ENCODE assay signal across 37 cellular contexts in genomic region chr5:156570615-156571014, GRCh38.
"Had no signal": no experiment of that assay in that cellular context is flagged by ENCODE, and none has a peak within 500 bp of the region (broad histone marks: within the 10 kb centered on the region; RNA-seq: fewer than 3 reads in every experiment).

No MANE protein-coding gene starts in this region.

- H3K9me3 ChIP-seq: adrenal gland, ascending aorta, body of pancreas, breast epithelium had no signal

- H3K27ac Mint-ChIP-seq: activated naive CD4-positive, alpha-beta T cell treated with anti-CD3 and anti-CD28 coated beads for 36 hours; activated naive CD4-positive, alpha-beta T cell treated with anti-CD3 and anti-CD28 coated beads, Interleukin-2, amount 10 ng/mL, durations not matched to agents 7 days and 5 days; activated naive CD4-positive, alpha-beta T cell treated with anti-CD3 and anti-CD28 coated beads, Interleukin-2, amount 50 U/mL, for 24 hours; activated naive CD8-positive, alpha-beta T cell; activated naive CD8-positive, alpha-beta T cell treated with anti-CD3 and anti-CD28 coated beads for 36 hours; activated naive CD8-positive, alpha-beta T cell treated with anti-CD3 and anti-CD28 coated beads, Interleukin-2, amount 10 ng/mL, durations not matched to agents 7 days and 5 days; activated naive CD8-positive, alpha-beta T cell treated with anti-CD3 and anti-CD28 coated beads, Interleukin-2, amount 50 U/mL, for 24 hours; activated T-cell treated with anti-CD3 and anti-CD28 coated beads, Interleukin-2, amount 50 U/mL, for 24 hours; activated T-cell treated with anti-CD3 and anti-CD28 coated beads, Interleukin-2, amount 50 U/mL, for 72 hours; activated T-helper 1 cell treated with anti-CD3 and anti-CD28 coated beads, Interleukin-12 subunit alpha, Interleukin-12 subunit beta, Interleukin-2, Interleukin-4 antibody, amounts not matched to agents 30 ng/mL and 10 ng/mL and 1 ng/mL, durations not matched to agents 14 hours and 24 hours and 36 hours; activated T-helper 17 cell treated with anti-CD3 and anti-CD28 coated beads, Interleukin-2, amount 50 U/mL, for 72 hours; activated T-helper 2 cell treated with anti-CD3 and anti-CD28 coated beads, Interferon-gamma antibody, Interleukin-2, Interleukin-4, amounts not matched to agents 10 μg/mL and 5 μg/mL and 100 μg/mL, durations not matched to agents 14 hours and 24 hours and 36 hours had no signal

- H3K36me3 Mint-ChIP-seq: activated naive CD4-positive, alpha-beta T cell treated with anti-CD3 and anti-CD28 coated beads, Interleukin-2, amount 10 ng/mL, durations not matched to agents 7 days and 5 days; activated naive CD4-positive, alpha-beta T cell treated with anti-CD3 and anti-CD28 coated beads, Interleukin-2, amount 50 U/mL, for 24 hours; activated naive CD4-positive, alpha-beta T cell treated with anti-CD3 and anti-CD28 coated beads, Interleukin-2, amount 50 U/mL, for 72 hours; activated naive CD8-positive, alpha-beta T cell; activated naive CD8-positive, alpha-beta T cell treated with anti-CD3 and anti-CD28 coated beads for 36 hours; activated naive CD8-positive, alpha-beta T cell treated with anti-CD3 and anti-CD28 coated beads, Interleukin-2, amount 10 ng/mL, durations not matched to agents 7 days and 5 days; brain had no signal

- H3K27me3 Mint-ChIP-seq: activated naive CD4-positive, alpha-beta T cell treated with anti-CD3 and anti-CD28 coated beads, Interleukin-2, amount 10 ng/mL, durations not matched to agents 7 days and 5 days; activated naive CD8-positive, alpha-beta T cell treated with anti-CD3 and anti-CD28 coated beads for 36 hours; activated naive CD8-positive, alpha-beta T cell treated with anti-CD3 and anti-CD28 coated beads, Interleukin-2, amount 10 ng/mL, durations not matched to agents 7 days and 5 days; brain had no signal

- H3K9me3 Mint-ChIP-seq: activated naive CD4-positive, alpha-beta T cell treated with anti-CD3 and anti-CD28 coated beads for 36 hours; activated naive CD4-positive, alpha-beta T cell treated with anti-CD3 and anti-CD28 coated beads, Interleukin-2, amount 10 ng/mL, durations not matched to agents 7 days and 5 days; activated naive CD4-positive, alpha-beta T cell treated with anti-CD3 and anti-CD28 coated beads, Interleukin-2, amount 50 U/mL, for 24 hours; activated naive CD4-positive, alpha-beta T cell treated with anti-CD3 and anti-CD28 coated beads, Interleukin-2, amount 50 U/mL, for 72 hours; activated naive CD8-positive, alpha-beta T cell treated with anti-CD3 and anti-CD28 coated beads for 36 hours; activated naive CD8-positive, alpha-beta T cell treated with anti-CD3 and anti-CD28 coated beads, Interleukin-2, amount 10 ng/mL, durations not matched to agents 7 days and 5 days; activated naive CD8-positive, alpha-beta T cell treated with anti-CD3 and anti-CD28 coated beads, Interleukin-2, amount 50 U/mL, for 24 hours; activated T-cell treated with anti-CD3 and anti-CD28 coated beads, Interleukin-2, amount 50 U/mL, for 24 hours; activated T-cell treated with anti-CD3 and anti-CD28 coated beads, Interleukin-2, amount 50 U/mL, for 4 hours; activated T-cell treated with anti-CD3 and anti-CD28 coated beads, Interleukin-2, amount 50 U/mL, for 72 hours; activated T-helper 1 cell treated with anti-CD3 and anti-CD28 coated beads, Interleukin-12 subunit alpha, Interleukin-12 subunit beta, Interleukin-2, Interleukin-4 antibody, amounts not matched to agents 30 ng/mL and 10 ng/mL and 1 ng/mL, durations not matched to agents 14 hours and 24 hours and 36 hours; activated T-helper 17 cell treated with anti-CD3 and anti-CD28 coated beads, Interleukin-2, amount 50 U/mL, for 72 hours; activated T-helper 2 cell treated with anti-CD3 and anti-CD28 coated beads, Interferon-gamma antibody, Interleukin-2, Interleukin-4, amounts not matched to agents 10 μg/mL and 5 μg/mL and 100 μg/mL, durations not matched to agents 14 hours and 24 hours and 36 hours; central memory CD8-positive, alpha-beta T cell had no signal

- H3K27me3 ChIP-seq: adrenal gland, ascending aorta, body of pancreas, brain microvascular endothelial cell, breast epithelium, cardiac muscle cell had no signal

- H3K36me3 ChIP-seq: adrenal gland, ascending aorta, brain microvascular endothelial cell, breast epithelium, cardiac muscle cell had no signal

- H3K4me3 Mint-ChIP-seq: activated naive CD4-positive, alpha-beta T cell treated with anti-CD3 and anti-CD28 coated beads for 36 hours; activated naive CD4-positive, alpha-beta T cell treated with anti-CD3 and anti-CD28 coated beads, Interleukin-2, amount 10 ng/mL, durations not matched to agents 7 days and 5 days; activated naive CD4-positive, alpha-beta T cell treated with anti-CD3 and anti-CD28 coated beads, Interleukin-2, amount 50 U/mL, for 24 hours; activated naive CD8-positive, alpha-beta T cell; activated naive CD8-positive, alpha-beta T cell treated with anti-CD3 and anti-CD28 coated beads for 36 hours; activated naive CD8-positive, alpha-beta T cell treated with anti-CD3 and anti-CD28 coated beads, Interleukin-2, amount 10 ng/mL, durations not matched to agents 7 days and 5 days; activated naive CD8-positive, alpha-beta T cell treated with anti-CD3 and anti-CD28 coated beads, Interleukin-2, amount 50 U/mL, for 24 hours; activated T-cell treated with anti-CD3 and anti-CD28 coated beads, Interleukin-2, amount 50 U/mL, for 24 hours; activated T-cell treated with anti-CD3 and anti-CD28 coated beads, Interleukin-2, amount 50 U/mL, for 4 hours; activated T-cell treated with anti-CD3 and anti-CD28 coated beads, Interleukin-2, amount 50 U/mL, for 72 hours; activated T-helper 1 cell treated with anti-CD3 and anti-CD28 coated beads, Interleukin-12 subunit alpha, Interleukin-12 subunit beta, Interleukin-2, Interleukin-4 antibody, amounts not matched to agents 30 ng/mL and 10 ng/mL and 1 ng/mL, durations not matched to agents 14 hours and 24 hours and 36 hours; activated T-helper 17 cell treated with anti-CD3 and anti-CD28 coated beads, Interleukin-2, amount 50 U/mL, for 72 hours; brain; central memory CD8-positive, alpha-beta T cell had no signal

- H3K4me3 ChIP-seq: adrenal gland, ascending aorta, body of pancreas, breast epithelium, cardiac muscle cell had no signal

- H3K4me1 Mint-ChIP-seq: activated naive CD4-positive, alpha-beta T cell treated with anti-CD3 and anti-CD28 coated beads, Interleukin-2, amount 10 ng/mL, durations not matched to agents 7 days and 5 days; activated naive CD4-positive, alpha-beta T cell treated with anti-CD3 and anti-CD28 coated beads, Interleukin-2, amount 50 U/mL, for 24 hours; activated naive CD8-positive, alpha-beta T cell treated with anti-CD3 and anti-CD28 coated beads for 36 hours; activated naive CD8-positive, alpha-beta T cell treated with anti-CD3 and anti-CD28 coated beads, Interleukin-2, amount 10 ng/mL, durations not matched to agents 7 days and 5 days; activated naive CD8-positive, alpha-beta T cell treated with anti-CD3 and anti-CD28 coated beads, Interleukin-2, amount 50 U/mL, for 24 hours; activated T-helper 17 cell treated with anti-CD3 and anti-CD28 coated beads, Interleukin-2, amount 50 U/mL, for 72 hours; central memory CD8-positive, alpha-beta T cell had no signal

- DNase-seq: activated effector memory CD4-positive, alpha-beta T cell treated with anti-CD3 and anti-CD28 coated beads, Interleukin-2, amount 50 U/mL, for 16 hours; activated effector memory CD4-positive, alpha-beta T cell treated with Interleukin-2 at 50 U/mL for 16 hours; activated gamma-delta T cell; activated gamma-delta T cell treated with Interleukin-2 at 50 U/mL for 16 hours; activated naive CD4-positive, alpha-beta T cell; activated naive CD4-positive, alpha-beta T cell treated with anti-CD3 and anti-CD28 coated beads for 36 hours; activated naive CD4-positive, alpha-beta T cell treated with anti-CD3 and anti-CD28 coated beads, Interleukin-2, amount 10 ng/mL, durations not matched to agents 7 days and 5 days; activated naive CD4-positive, alpha-beta T cell treated with anti-CD3 and anti-CD28 coated beads, Interleukin-2, amount 50 U/mL, for 16 hours; activated naive CD4-positive, alpha-beta T cell treated with Interleukin-2 at 50 U/mL for 16 hours; activated naive CD8-positive, alpha-beta T cell treated with anti-CD3 and anti-CD28 coated beads for 36 hours; activated naive CD8-positive, alpha-beta T cell treated with anti-CD3 and anti-CD28 coated beads, Interleukin-2, amount 10 ng/mL, durations not matched to agents 7 days and 5 days; activated naive CD8-positive, alpha-beta T cell treated with anti-CD3 and anti-CD28 coated beads, Interleukin-2, amount 50 U/mL, for 24 hours; activated T-cell treated with anti-CD3 and anti-CD28 coated beads, Interleukin-2, amount 50 U/mL, for 1 hour; activated T-cell treated with anti-CD3 and anti-CD28 coated beads, Interleukin-2, amount 50 U/mL, for 24 hours; activated T-cell treated with anti-CD3 and anti-CD28 coated beads, Interleukin-2, amount 50 U/mL, for 4 hours; activated T-cell treated with anti-CD3 and anti-CD28 coated beads, Interleukin-2, amount 50 U/mL, for 48 hours; activated T-cell treated with anti-CD3 and anti-CD28 coated beads, Interleukin-2, amount 50 U/mL, for 72 hours; adrenal gland; amniotic stem cell; amygdala; anterior cingulate cortex; aorta; body of pancreas; brain microvascular endothelial cell; central memory CD4-positive, alpha-beta T cell; cerebellar nuclear complex had no signal

- H3K27ac ChIP-seq: adrenal gland, ascending aorta, body of pancreas, brain microvascular endothelial cell, breast epithelium, cardiac muscle cell had no signal
